Comparison of ENCODE assay signal across 1 cellular context in the genomic region with DNA sequence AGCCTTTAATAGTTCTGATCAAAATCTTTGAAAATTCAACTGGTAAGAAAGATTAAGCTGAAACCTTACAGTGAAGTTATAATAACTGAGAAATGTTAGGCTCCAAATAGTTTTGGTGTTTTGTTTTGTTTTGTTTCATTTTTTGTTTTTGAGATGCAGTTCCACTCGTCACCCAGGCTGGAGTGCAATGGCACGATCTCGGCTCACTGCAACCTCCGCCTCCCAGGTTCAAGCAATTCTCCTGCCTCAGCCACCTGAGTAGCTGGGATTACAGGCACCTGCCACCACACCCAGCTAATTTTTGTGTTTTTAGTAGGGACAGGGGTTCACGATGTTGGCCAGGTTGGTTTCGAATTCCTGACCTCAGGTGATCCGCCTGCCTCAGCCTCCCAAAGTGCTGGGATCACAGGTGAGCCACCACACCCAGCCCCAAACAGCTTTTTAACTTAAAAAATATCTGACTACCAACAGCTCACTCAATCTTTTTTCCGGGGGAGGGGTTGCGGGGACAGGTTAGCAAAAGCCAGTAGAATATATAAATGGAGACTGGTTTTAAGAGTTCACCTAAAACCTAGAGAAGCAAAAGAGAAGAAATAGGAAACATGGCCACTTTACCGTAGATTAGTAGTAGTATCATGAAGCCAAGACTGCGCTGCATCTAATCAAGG. TPM values are rescaled to one million over a fixed set of nuclear protein-coding genes. Genes with fewer than 3 reads are reported as not detected.
"Had no signal": no experiment of that assay in that cellular context is flagged by ENCODE, and none has a peak within 500 bp of the region (broad histone marks: within the 10 kb centered on the region; RNA-seq: fewer than 3 reads in every experiment).

No MANE protein-coding gene starts in this region.

RNA-seq across cellular contexts. Expression of gene ZC3H12D, which starts 10.7 kb away (rescaled TPM):
- polyA plus RNA-seq: immature natural killer cell had no signal
